8 cellular contexts compared by ENCODE assay signal in the genomic region with DNA sequence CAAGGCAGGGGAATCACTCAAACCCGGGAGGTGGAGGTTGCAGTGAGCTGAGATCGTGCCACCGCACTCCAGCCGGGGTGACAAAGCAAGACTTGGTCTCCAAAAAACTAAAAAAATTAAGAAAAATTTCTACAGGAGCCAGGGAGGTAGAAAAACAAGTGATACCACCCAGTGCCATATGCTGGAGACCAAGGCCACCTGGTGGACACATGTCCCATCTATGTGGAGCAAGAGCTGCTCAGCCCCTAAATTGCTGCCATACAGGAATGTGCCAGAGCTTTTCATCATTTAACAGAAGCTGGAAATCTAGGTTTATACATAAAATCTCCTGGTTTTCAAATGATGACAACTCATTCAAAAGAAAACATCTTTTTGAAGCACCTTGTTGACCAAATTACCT.
A peak's percentile ranks its signal among the peaks of the same experiment; 100 is the strongest.
DNase-seq lines count a peak whose midpoint lies in the region.

No MANE protein-coding gene starts in this region.

- CTCF ChIA-PET in activated CD4-positive, alpha-beta T cell treated with anti-CD3 and anti-CD28 coated beads, Interleukin-2, amount 10 ng/mL, durations not matched to agents 7 days and 5 days (lab: Charles Lee): interaction anchor here (0.6 to 1.5 kb wide), 5 partner anchors 9 to 83 kb away, joined by 3 to 4 read pairs (median 3); no protein-coding TSS in a partner anchor

- no peak overlapping the region for H4K5ac ChIP-seq in mesendoderm (ENCODE audit: low read length)

- no peak overlapping the region for H3K27ac Mint-ChIP-seq in activated CD4-positive, alpha-beta T cell treated with anti-CD3 and anti-CD28 coated beads, Interleukin-2, amount 10 ng/mL, durations not matched to agents 7 days and 5 days

- H3K27me3 ChIP-seq in mesendoderm (ENCODE audit: insufficient read depth, low read length, poor library complexity): no peaks in the 10 kb centered on the region

- peaks cover 21% of the 10 kb centered on the region for H3K4me1 Mint-ChIP-seq in activated CD4-positive, alpha-beta T cell treated with anti-CD3 and anti-CD28 coated beads, Interleukin-2, amount 10 ng/mL, durations not matched to agents 7 days and 5 days

- no peak overlapping the region for H3K4me3 ChIP-seq in mesendoderm (ENCODE audit: low read length)

- WGBS in mesendoderm (ENCODE audit: extremely low coverage, insufficient coverage, low lambda C conversion rate): no CpG with 5 or more reads among the region's 4 CpGs

- POLR2A ChIA-PET in activated CD4-positive, alpha-beta T cell treated with anti-CD3 and anti-CD28 coated beads, Interleukin-2, amount 10 ng/mL, durations not matched to agents 7 days and 5 days (lab: Charles Lee): interaction anchor here (0.6 kb wide), 1 partner anchor 69 kb away, joined by 4 read pairs; no protein-coding TSS in a partner anchor

- no peak overlapping the region for H3K4ac ChIP-seq in mesendoderm (ENCODE audit: low read depth, low read length)

- no peak overlapping the region for H3K18ac ChIP-seq in mesendoderm (ENCODE audit: low read length)

- H3K4me2 ChIP-seq in mesendoderm (ENCODE audit: low read length): no peak overlapping the region

- no peak overlapping the region for H2BK120ac ChIP-seq in mesendoderm (ENCODE audit: low read depth, low read length)

- H2BK15ac ChIP-seq in mesendoderm (replicated peaks; ENCODE audit: low read depth): no peak overlapping the region

- H3K36me3 Mint-ChIP-seq in activated CD4-positive, alpha-beta T cell treated with anti-CD3 and anti-CD28 coated beads, Interleukin-2, amount 10 ng/mL, durations not matched to agents 7 days and 5 days (ENCODE audit: low read depth): no peaks in the 10 kb centered on the region

- no peaks in the 10 kb centered on the region for H3K36me3 ChIP-seq in mesendoderm (ENCODE audit: control insufficient read depth, insufficient read depth, low read length)

- peaks cover 7% of the 10 kb centered on the region for H3K27me3 Mint-ChIP-seq in activated CD4-positive, alpha-beta T cell treated with anti-CD3 and anti-CD28 coated beads, Interleukin-2, amount 10 ng/mL, durations not matched to agents 7 days and 5 days

- peaks cover 2% of the 10 kb centered on the region for H3K4me1 ChIP-seq in mesendoderm (ENCODE audit: control insufficient read depth, low read depth, low read length)

- H4K8ac ChIP-seq in mesendoderm (ENCODE audit: low read depth, low read length): no peak overlapping the region

- H3K4me3 Mint-ChIP-seq in activated CD4-positive, alpha-beta T cell treated with anti-CD3 and anti-CD28 coated beads, Interleukin-2, amount 10 ng/mL, durations not matched to agents 7 days and 5 days: no peak overlapping the region

- H3K9me3 Mint-ChIP-seq in activated CD4-positive, alpha-beta T cell treated with anti-CD3 and anti-CD28 coated beads, Interleukin-2, amount 10 ng/mL, durations not matched to agents 7 days and 5 days: no peaks in the 10 kb centered on the region

- no peak overlapping the region for H2AK5ac ChIP-seq in mesendoderm (ENCODE audit: low read length)

- H3K23ac ChIP-seq in mesendoderm (ENCODE audit: low read length): no peak overlapping the region

- H2BK5ac ChIP-seq in mesendoderm (ENCODE audit: low read length): no peak overlapping the region

- no peak overlapping the region for H3K56ac ChIP-seq in mesendoderm (ENCODE audit: low read length)

- H3K79me1 ChIP-seq in mesendoderm (ENCODE audit: low read length): no peaks in the 10 kb centered on the region

- H3K27ac ChIP-seq in mesendoderm (ENCODE audit: low read depth, low read length): no peak overlapping the region

- DNase-seq in NCI-H146 (lab: John Stamatoyannopoulos, UW) (peak; percentile 58), NCI-H146 treated with DMSO at 0.1 percent for 48 hours (lab: John Stamatoyannopoulos, UW; ENCODE audit: unreplicated experiment) (no peak), KBM-7 (peak; percentile 57), mesendoderm (peak; percentile 46), NCI-H1436 treated with DMSO at 0.1 percent for 48 hours (lab: John Stamatoyannopoulos, UW) (no peak)
- peak; percentile 36 for DNase-seq in activated CD4-positive, alpha-beta T cell treated with anti-CD3 and anti-CD28 coated beads, Interleukin-2, amount 10 ng/mL, durations not matched to agents 7 days and 5 days
- DNase-seq in central memory CD4-positive, alpha-beta T cell: no peak
- no peak for DNase-seq in stimulated activated CD4-positive, alpha-beta T cell treated with anti-CD3 and anti-CD28 coated beads, Interleukin-12 subunit alpha, Interleukin-12 subunit beta, amount 100 ng/mL, for 4 hours

- no peak overlapping the region for H3K9ac ChIP-seq in mesendoderm (ENCODE audit: low read length)

- in situ Hi-C loops in KBM-7 (cut with MboI; ENCODE audit: low pct_unique_long_range_greater_than_20kb, low sequenced_read_pairs): no loop called here

- no peaks in the 10 kb centered on the region for H3K79me2 ChIP-seq in mesendoderm (ENCODE audit: control insufficient read depth, insufficient read depth, low read length)

Comparison
In these comparisons a context has a peak if more than half of its experiments do, and no peak if none do; other contexts are left out.
1. DNase-seq: peak in NCI-H146 (single experiment), KBM-7 (single experiment), activated CD4-positive, alpha-beta T cell treated with anti-CD3 and anti-CD28 coated beads, Interleukin-2, amount 10 ng/mL, durations not matched to agents 7 days and 5 days (single experiment) and mesendoderm (single experiment); none in NCI-H146 treated with DMSO at 0.1 percent for 48 hours (single experiment), NCI-H1436 treated with DMSO at 0.1 percent for 48 hours (single experiment), central memory CD4-positive, alpha-beta T cell (single experiment) and stimulated activated CD4-positive, alpha-beta T cell treated with anti-CD3 and anti-CD28 coated beads, Interleukin-12 subunit alpha, Interleukin-12 subunit beta, amount 100 ng/mL, for 4 hours (single experiment).